ENCODE assay signal across 11 cellular contexts in the genomic region with DNA sequence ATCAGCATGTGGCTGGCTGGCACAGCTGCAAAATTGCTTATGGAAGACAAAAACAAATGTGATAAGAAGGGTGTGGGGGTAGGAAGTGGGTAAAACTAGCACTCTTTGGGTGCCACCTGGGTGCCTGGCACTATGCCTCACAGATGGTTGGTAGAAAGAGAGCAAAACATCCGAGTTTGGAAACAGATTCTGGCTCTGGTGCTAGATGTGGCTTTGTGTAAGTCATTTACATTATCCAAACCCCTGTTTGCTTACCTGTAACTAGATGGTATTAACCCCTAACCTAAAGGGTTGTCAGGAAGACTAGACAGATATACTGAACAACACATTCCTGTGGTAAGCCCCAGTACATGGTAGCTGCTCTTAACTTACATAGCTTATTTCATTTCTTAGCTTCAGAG.
DNase-seq lines count a peak whose midpoint lies in the region; ATAC-seq, FAIRE-seq and TF ChIP-seq lines count a peak whose summit lies in the region.
"Had no signal": no experiment of that assay in that cellular context is flagged by ENCODE, and none has a peak within 500 bp of the region (broad histone marks: within the 10 kb centered on the region; RNA-seq: fewer than 3 reads in every experiment).

No MANE protein-coding gene starts in this region.

- no peaks in the 10 kb centered on the region for H3K9me3 Mint-ChIP-seq in activated naive CD4-positive, alpha-beta T cell treated with anti-CD3 and anti-CD28 coated beads, Interleukin-2, amount 10 ng/mL, durations not matched to agents 7 days and 5 days
- peaks cover 6% of the 10 kb centered on the region for H3K9me3 Mint-ChIP-seq in activated naive CD8-positive, alpha-beta T cell (ENCODE audit: low read depth)
- H3K9me3 Mint-ChIP-seq in memory B cell (no peaks in the 10 kb centered on the region), CD14-positive monocyte (peaks cover 0 to 2% (median 0%) of the 10 kb centered on the region in 7 donors)

- H3K4me3 ChIP-seq in thymus (ENCODE audit: low read length): peak overlapping the region; percentile 75
- no peak overlapping the region for H3K4me3 ChIP-seq in PC-3 (ENCODE audit: low read length)

- CTCF ChIA-PET in activated naive CD4-positive, alpha-beta T cell treated with anti-CD3 and anti-CD28 coated beads, Interleukin-2, amount 10 ng/mL, durations not matched to agents 7 days and 5 days (lab: Charles Lee): no interaction called here
- CTCF ChIA-PET in PC-3 (lab: Charles Lee): no interaction called here

- TF ChIP-seq CTCF in PC-3 (conservative IDR thresholded peaks at IDR 0.05; ENCODE audit: low read depth, low read length) (no peak), CD14-positive monocyte (IDR thresholded peaks at IDR 0.05) (no peak)

- no peak overlapping the region for H3K27ac Mint-ChIP-seq in activated naive CD4-positive, alpha-beta T cell treated with anti-CD3 and anti-CD28 coated beads, Interleukin-2, amount 10 ng/mL, durations not matched to agents 7 days and 5 days
- H3K27ac Mint-ChIP-seq in activated naive CD8-positive, alpha-beta T cell: no peak overlapping the region
- no peak overlapping the region for H3K27ac Mint-ChIP-seq in memory B cell
- no peak overlapping the region for H3K27ac Mint-ChIP-seq in CD14-positive monocyte

- peaks cover 2% of the 10 kb centered on the region for H3K27me3 ChIP-seq in thymus (ENCODE audit: control insufficient read depth, insufficient read depth)
- H3K27me3 ChIP-seq in PC-3 (ENCODE audit: low read length): peaks cover 72% of the 10 kb centered on the region

- peak; percentile 52 for ATAC-seq in memory B cell (ENCODE audit: low read depth)
- ATAC-seq in PC-3: no peak

- no peaks in the 10 kb centered on the region for H3K79me2 ChIP-seq in PC-3 (ENCODE audit: low read length)

- no peaks in the 10 kb centered on the region for H3F3A ChIP-seq in PC-3 (ENCODE audit: low read length, unreplicated experiment)

- H3K27ac ChIP-seq in thymus (ENCODE audit: low read depth): peak overlapping the region; percentile 73
- no peak overlapping the region for H3K27ac ChIP-seq in PC-3 (ENCODE audit: low read length)
- H3K27ac ChIP-seq: thoracic aorta had no signal

- no peak for FAIRE-seq in GM12892 (lab: Jason Lieb, UNC)
- FAIRE-seq: RCC 7860 had no signal

- H3K36me3 Mint-ChIP-seq in activated naive CD4-positive, alpha-beta T cell treated with anti-CD3 and anti-CD28 coated beads, Interleukin-2, amount 10 ng/mL, durations not matched to agents 7 days and 5 days: no peaks in the 10 kb centered on the region
- no peaks in the 10 kb centered on the region for H3K36me3 Mint-ChIP-seq in activated naive CD8-positive, alpha-beta T cell
- no peaks in the 10 kb centered on the region for H3K36me3 Mint-ChIP-seq in memory B cell
- no peaks in the 10 kb centered on the region for H3K36me3 Mint-ChIP-seq in CD14-positive monocyte

- H3K9me3 ChIP-seq in thymus (ENCODE audit: control insufficient read depth) (no peaks in the 10 kb centered on the region), PC-3 (ENCODE audit: low read length) (no peaks in the 10 kb centered on the region)
- H3K9me3 ChIP-seq: thoracic aorta had no signal

- H3K4me2 ChIP-seq in PC-3 (ENCODE audit: low read length): no peak overlapping the region

- TF ChIP-seq POLR2A in GM12892 (IDR thresholded peaks at IDR 0.05; ENCODE audit: low read depth, low read length): no peak

- POLR2A ChIA-PET in PC-3 (lab: Charles Lee; ENCODE audit: unreplicated experiment): no interaction called here

- H2AFZ ChIP-seq in PC-3 (ENCODE audit: low read length): no peak overlapping the region

- BruUV-seq in PC-3 (replicated peaks; lab: Mats Ljungman, UMichigan): no TSS peak

- H3K4me1 ChIP-seq in thymus (ENCODE audit: control insufficient read depth, insufficient read depth, low read length) (peaks cover 16% of the 10 kb centered on the region), PC-3 (ENCODE audit: insufficient read depth, low read length) (no peaks in the 10 kb centered on the region)

- H3K9me2 ChIP-seq in PC-3 (replicated peaks; ENCODE audit: low read length): no peaks in the 10 kb centered on the region

- 0% methylated on average over 1 of the region's 1 CpG for WGBS in thymus

- H3K4me3 Mint-ChIP-seq in activated naive CD4-positive, alpha-beta T cell treated with anti-CD3 and anti-CD28 coated beads, Interleukin-2, amount 10 ng/mL, durations not matched to agents 7 days and 5 days: peak overlapping the region; percentile 28
- peak overlapping the region; percentile 75 for H3K4me3 Mint-ChIP-seq in activated naive CD8-positive, alpha-beta T cell
- H3K4me3 Mint-ChIP-seq in memory B cell (no peak overlapping the region), CD14-positive monocyte (peak overlapping the region in 1 of 2 donors; percentile 89)

- H3K36me3 ChIP-seq in thymus (ENCODE audit: control insufficient read depth, insufficient read depth) (no peaks in the 10 kb centered on the region), PC-3 (ENCODE audit: low read depth, low read length) (no peaks in the 10 kb centered on the region)
- H3K36me3 ChIP-seq: thoracic aorta had no signal

- peaks cover 20% of the 10 kb centered on the region for H3K27me3 Mint-ChIP-seq in activated naive CD4-positive, alpha-beta T cell treated with anti-CD3 and anti-CD28 coated beads, Interleukin-2, amount 10 ng/mL, durations not matched to agents 7 days and 5 days
- H3K27me3 Mint-ChIP-seq in activated naive CD8-positive, alpha-beta T cell: peaks cover 5% of the 10 kb centered on the region
- H3K27me3 Mint-ChIP-seq in memory B cell: peaks cover 13% of the 10 kb centered on the region
- H3K27me3 Mint-ChIP-seq in CD14-positive monocyte (ENCODE audit: low read depth in 3 of 3): peaks cover 16 to 34% (median 18%) of the 10 kb centered on the region in 3 donors

- peaks cover 10% of the 10 kb centered on the region for H3K4me1 Mint-ChIP-seq in activated naive CD4-positive, alpha-beta T cell treated with anti-CD3 and anti-CD28 coated beads, Interleukin-2, amount 10 ng/mL, durations not matched to agents 7 days and 5 days
- H3K4me1 Mint-ChIP-seq in activated naive CD8-positive, alpha-beta T cell (ENCODE audit: low read depth): peaks cover 9% of the 10 kb centered on the region
- H3K4me1 Mint-ChIP-seq in memory B cell (peaks cover 9% of the 10 kb centered on the region), CD14-positive monocyte (peaks cover 14% of the 10 kb centered on the region)

- H4K20me1 ChIP-seq in PC-3 (ENCODE audit: low read length): no peaks in the 10 kb centered on the region

- no peak for DNase-seq in activated naive CD4-positive, alpha-beta T cell treated with anti-CD3 and anti-CD28 coated beads, Interleukin-2, amount 10 ng/mL, durations not matched to agents 7 days and 5 days
- DNase-seq in activated naive CD4-positive, alpha-beta T cell (lab: John Stamatoyannopoulos, UW): no peak
- DNase-seq in memory B cell (ENCODE audit: low spot score in 2 of 2): no peak
- no peak for DNase-seq in PC-3
- DNase-seq in GM12892 (ENCODE audit: insufficient read length): no peak
- DNase-seq in CD14-positive monocyte (ENCODE audit: low spot score): no peak
- DNase-seq: NCI-H1694 had no signal

- intact Hi-C loops in PC-3 (cut with micrococcal nuclease) (no loop called here), CD14-positive monocyte (cut with micrococcal nuclease) (no loop called here)

- H3K9ac ChIP-seq in PC-3 (ENCODE audit: low read length): no peak overlapping the region
